22 cellular contexts compared by ENCODE assay signal in the genomic region with DNA sequence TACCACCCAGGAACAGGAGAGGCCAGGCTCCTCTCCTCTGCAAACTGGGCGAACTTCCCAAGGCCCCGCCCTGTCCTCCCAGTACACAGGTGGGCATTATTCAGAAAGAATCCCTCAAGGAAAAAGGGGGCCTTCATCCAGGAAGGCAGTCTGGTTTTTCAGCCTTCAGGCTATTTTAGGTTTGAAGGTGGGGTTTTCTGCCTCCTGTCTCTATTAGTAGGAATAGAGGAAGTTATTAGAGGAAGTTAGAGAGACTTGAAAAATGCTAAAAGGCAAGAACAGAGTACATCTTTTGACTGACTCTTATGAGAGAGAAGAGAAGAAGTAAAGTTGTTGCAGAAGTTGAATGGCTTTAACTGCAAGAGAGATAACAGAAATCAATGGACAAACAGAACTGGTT.
DNase-seq lines count a peak whose midpoint lies in the region; ATAC-seq, FAIRE-seq and TF ChIP-seq lines count a peak whose summit lies in the region.
"Had no signal": no experiment of that assay in that cellular context is flagged by ENCODE, and none has a peak within 500 bp of the region (broad histone marks: within the 10 kb centered on the region; RNA-seq: fewer than 3 reads in every experiment).

No MANE protein-coding gene starts in this region.

- no peak overlapping the region for H3K27ac ChIP-seq in H9 (ENCODE audit: insufficient read length, low read depth, low read length)
- H3K27ac ChIP-seq: hepatocyte, suprapubic skin had no signal

- H3K56ac ChIP-seq in H9 (ENCODE audit: insufficient read length, low read depth, low read length), result no peak overlapping the region

- no peaks in the 10 kb centered on the region for H4K20me1 ChIP-seq in H9 (ENCODE audit: control insufficient read depth, insufficient read depth, insufficient read length)

- H3K18ac ChIP-seq in H9 (ENCODE audit: insufficient read length, low read depth, low read length), result no peak overlapping the region

- H3K79me1 ChIP-seq in H9 (ENCODE audit: insufficient read depth, low read depth, low read length, poor library complexity, severe bottlenecking), result no peaks in the 10 kb centered on the region

- H3K23ac ChIP-seq in H9 (ENCODE audit: insufficient read length, low read depth, low read length), result no peak overlapping the region

- H3K9ac ChIP-seq in H9 (ENCODE audit: extremely low read depth, insufficient read length, low read length), result no peak overlapping the region

- no peak overlapping the region for H2BK15ac ChIP-seq in H9 (ENCODE audit: low read depth, low read length)

- H3K9me3 Mint-ChIP-seq in H9, result no peaks in the 10 kb centered on the region

- H3K14ac ChIP-seq in H9 (ENCODE audit: insufficient read depth, low read length), result no peak overlapping the region

- no peak for TF ChIP-seq CTCF in H9 (conservative IDR thresholded peaks at IDR 0.05)

- H4K91ac ChIP-seq in H9 (ENCODE audit: insufficient read length, low read depth, low read length), result no peak overlapping the region

- no peaks in the 10 kb centered on the region for H3K4me1 ChIP-seq in H9 (ENCODE audit: insufficient read depth, low read length)
- H3K4me1 ChIP-seq: suprapubic skin had no signal

- FAIRE-seq in frontal cortex (lab: Jason Lieb, UNC), result no peak
- FAIRE-seq: HepG2 had no signal

- no peak overlapping the region for H2AFZ ChIP-seq in H9 (ENCODE audit: low read length)
- H2AFZ ChIP-seq: hepatocyte had no signal

- H2BK20ac ChIP-seq in H9 (ENCODE audit: low read depth, low read length, poor library complexity, severe bottlenecking), result no peak overlapping the region

- H3K27ac Mint-ChIP-seq in H9, result no peak overlapping the region
- H3K27ac Mint-ChIP-seq: activated CD4-positive, alpha-beta T cell treated with anti-CD3 and anti-CD28 coated beads for 36 hours; natural killer cell; T-helper 17 cell had no signal

- no peaks in the 10 kb centered on the region for H3K23me2 ChIP-seq in H9 (ENCODE audit: insufficient read length, low read depth, low read length, poor library complexity, severe bottlenecking)

- no peak overlapping the region for H4K8ac ChIP-seq in H9 (replicated peaks; ENCODE audit: insufficient read length, low read depth, low read length)

- H3K4me3 Mint-ChIP-seq in H9, result no peak overlapping the region
- H3K4me3 Mint-ChIP-seq: activated CD4-positive, alpha-beta T cell treated with anti-CD3 and anti-CD28 coated beads for 36 hours; natural killer cell; T-helper 17 cell had no signal

- H3K27me3 Mint-ChIP-seq in H9 (ENCODE audit: low read depth), result no peaks in the 10 kb centered on the region
- H3K27me3 Mint-ChIP-seq: activated CD4-positive, alpha-beta T cell treated with anti-CD3 and anti-CD28 coated beads for 36 hours; T-helper 17 cell had no signal

- H3K36me3 Mint-ChIP-seq in H9 (ENCODE audit: insufficient read depth in 1 of 3, low read depth in 3 of 3), result no peaks in the 10 kb centered on the region
- H3K36me3 Mint-ChIP-seq: natural killer cell had no signal

- no peak overlapping the region for H2AK5ac ChIP-seq in H9 (ENCODE audit: insufficient read length, low read length)

- no peak overlapping the region for H2BK5ac ChIP-seq in H9 (ENCODE audit: insufficient read length, low read length)

- no peak overlapping the region for H3K4ac ChIP-seq in H9 (ENCODE audit: low read depth, low read length)

- H3K4me2 ChIP-seq in H9 (ENCODE audit: insufficient read depth, insufficient read length, low read length), result no peak overlapping the region
- H3K4me2 ChIP-seq: hepatocyte had no signal

- no peak overlapping the region for H2BK120ac ChIP-seq in H9 (ENCODE audit: low read depth, low read length, poor library complexity, severe bottlenecking)

- no CpG with 5 or more reads among the region's 2 CpGs for WGBS in H9 (ENCODE audit: extremely low coverage, insufficient read length, low lambda C conversion rate)

- peak; percentile 65 for ATAC-seq in GM18502 (IDR thresholded peaks at IDR 0.05; ENCODE audit: poor library complexity, unreplicated experiment)
- ATAC-seq in GM19351 (IDR thresholded peaks at IDR 0.05; ENCODE audit: unreplicated experiment), result peak; percentile 49
- peak; percentile 46 for ATAC-seq in HG02852 (IDR thresholded peaks at IDR 0.05; ENCODE audit: unreplicated experiment)
- ATAC-seq in GM21423 (IDR thresholded peaks at IDR 0.05; ENCODE audit: unreplicated experiment), result no peak
- ATAC-seq: activated CD4-positive, alpha-beta T cell treated with anti-CD3 and anti-CD28 coated beads for 36 hours; HepG2; natural killer cell; T-helper 17 cell had no signal

- H3T11ph ChIP-seq in H9 (ENCODE audit: low read length), result no peak overlapping the region

- H3K9me3 ChIP-seq in H9 (ENCODE audit: control insufficient read depth, low read depth, low read length), result no peaks in the 10 kb centered on the region
- H3K9me3 ChIP-seq: suprapubic skin had no signal

- no peak overlapping the region for H4K5ac ChIP-seq in H9 (ENCODE audit: insufficient read length, low read depth, low read length)

- no peaks in the 10 kb centered on the region for H3K79me2 ChIP-seq in H9 (ENCODE audit: insufficient read depth, low read length)
- H3K79me2 ChIP-seq: hepatocyte had no signal

- DNase-seq in OCI-M1 (lab: John Stamatoyannopoulos, UW) (peak; percentile 18), frontal cortex (ENCODE audit: low spot score in 2 of 2) (no peak), NAMALWA (ENCODE audit: low spot score) (no peak), H9 (no peak)
- DNase-seq: activated CD4-positive, alpha-beta T cell treated with anti-CD3 and anti-CD28 coated beads for 36 hours; activated CD8-positive, alpha-beta memory T cell treated with anti-CD3 and anti-CD28 coated beads, Interleukin-2, amount 50 U/mL, for 48 hours; activated naive CD4-positive, alpha-beta T cell; anterior cingulate cortex; islet precursor cell; mammary epithelial cell; natural killer cell; NCI-H2029 treated with DMSO at 0.1 percent for 48 hours; SHP77 treated with DMSO at 0.1 percent for 48 hours; stimulated activated CD4-positive, alpha-beta T cell treated with anti-CD3 and anti-CD28 coated beads, Interleukin-4, amount 100 ng/mL, for 24 hours; T-helper 17 cell had no signal

- H3K4me1 Mint-ChIP-seq in H9, result no peaks in the 10 kb centered on the region
- H3K4me1 Mint-ChIP-seq: activated CD4-positive, alpha-beta T cell treated with anti-CD3 and anti-CD28 coated beads for 36 hours; natural killer cell; T-helper 17 cell had no signal

- H3K27me3 ChIP-seq in H9 (ENCODE audit: insufficient read depth, low read length), result no peaks in the 10 kb centered on the region
- H3K27me3 ChIP-seq: hepatocyte, suprapubic skin had no signal

- H2BK12ac ChIP-seq in H9 (ENCODE audit: insufficient read length, low read depth, low read length), result no peak overlapping the region
